ENCODE assay signal across 8 cellular contexts in the genomic region with DNA sequence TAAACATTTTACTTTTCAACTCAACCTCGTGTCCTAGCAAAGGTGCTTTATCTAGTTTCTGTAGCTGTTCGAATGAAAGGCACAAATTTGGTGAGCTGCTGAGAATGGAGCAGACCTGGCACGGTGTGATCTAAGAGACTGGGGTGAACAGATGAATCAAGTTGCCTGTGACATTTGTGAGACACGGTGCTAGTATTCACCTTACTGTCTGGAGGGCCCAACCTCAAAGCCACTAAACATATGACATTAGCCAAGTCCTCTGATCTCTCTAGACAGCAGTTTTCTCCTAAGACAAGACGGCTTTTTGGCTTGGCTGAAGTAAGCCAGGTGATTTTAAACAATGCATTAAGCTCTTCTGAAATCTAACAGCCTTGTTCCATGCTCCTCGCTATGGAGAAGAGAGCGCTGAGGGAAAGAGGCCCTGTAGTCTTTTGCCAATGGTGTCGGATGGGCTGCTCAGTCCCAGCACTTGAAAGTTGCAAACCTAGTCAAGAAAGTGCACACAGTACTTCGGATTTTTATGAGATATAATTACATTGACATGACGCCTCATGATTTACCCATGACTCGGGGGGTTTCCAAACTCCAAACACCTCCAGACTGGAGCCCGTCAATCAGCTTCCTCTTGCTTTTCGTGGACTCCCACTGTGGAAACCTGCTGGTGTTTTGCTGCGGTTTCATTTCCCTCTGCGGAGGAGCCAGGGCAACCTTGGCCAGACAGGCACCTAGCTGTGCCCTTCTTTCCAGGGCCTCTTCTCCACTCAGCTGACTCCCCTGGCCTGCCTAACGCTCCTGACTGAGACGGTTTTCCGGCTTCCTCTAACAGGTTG. TPM values are rescaled to one million over a fixed set of nuclear protein-coding genes. Genes with fewer than 3 reads are reported as not detected.
A peak's percentile ranks its signal among the peaks of the same experiment; 100 is the strongest.
DNase-seq lines count a peak whose midpoint lies in the region; ATAC-seq and TF ChIP-seq lines count a peak whose summit lies in the region.

No MANE protein-coding gene starts in this region.

- TSS peak; percentile 93 for BruUV-seq in OCI-LY7 (replicated peaks; lab: Mats Ljungman, UMichigan)

- H2AFZ ChIP-seq in OCI-LY7 (ENCODE audit: low read length), result peak overlapping the region; percentile 72; the same call in 1 of the 2 replicates

- H3K27ac Mint-ChIP-seq in central memory CD8-positive, alpha-beta T cell (ENCODE audit: low read depth), result peak overlapping the region; percentile 96

- H3K9me3 ChIP-seq in BLaER1 (no peaks in the 10 kb centered on the region), OCI-LY7 (ENCODE audit: low read length) (no peaks in the 10 kb centered on the region), mucosa of rectum (ENCODE audit: control insufficient read depth in 2 of 2, low read length in 2 of 2) (no peaks in the 10 kb centered on the region), transverse colon (no peaks in the 10 kb centered on the region)

- in situ Hi-C loops in transverse colon (cut with MboI; ENCODE audit: low pct_ligation_motif_present in 1 of 4, low pct_unique_long_range_greater_than_20kb in 1 of 4, low sequenced_read_pairs in 3 of 4), result loop anchor here in 1 of 4 donors (25.0 kb wide), 1 partner anchor 281 kb away; the partner anchor contains the start of gene AXDND1

- POLR2A ChIA-PET in OCI-LY7 (lab: Charles Lee), result interaction anchor here (0.6 to 5.4 kb wide), 13 partner anchors 12 to 517 kb away, joined by 3 to 27 read pairs (median 4); partner anchors contain the start of genes AXDND1 and SOAT1

- peak; percentile 38 for DNase-seq in OCI-LY7 (ENCODE audit: low spot score)
- DNase-seq in central memory CD8-positive, alpha-beta T cell (ENCODE audit: low spot score in 2 of 2), result peak; percentile 17 to 37
- DNase-seq in transverse colon, result no peak
- DNase-seq in OCI-M2 (lab: John Stamatoyannopoulos, UW; ENCODE audit: unreplicated experiment), result no peak
- no peak for DNase-seq in NCI-H2107 treated with DMSO at 0.1 percent for 48 hours (lab: John Stamatoyannopoulos, UW; ENCODE audit: unreplicated experiment)

- peaks cover 29% of the 10 kb centered on the region for H3K4me1 ChIP-seq in BLaER1
- peaks cover 33% of the 10 kb centered on the region for H3K4me1 ChIP-seq in OCI-LY7 (ENCODE audit: insufficient read depth, low read length, poor library complexity, severe bottlenecking)
- peaks cover 16 to 23% of the 10 kb centered on the region in 2 donors for H3K4me1 ChIP-seq in mucosa of rectum (ENCODE audit: control insufficient read depth in 2 of 2, insufficient read depth in 2 of 2, low read length in 2 of 2)
- H3K4me1 ChIP-seq in transverse colon, result peaks cover 6 to 30% (median 22%) of the 10 kb centered on the region in 4 donors

- H3K36me3 ChIP-seq in BLaER1 (peaks cover 29% of the 10 kb centered on the region), OCI-LY7 (ENCODE audit: insufficient read depth, low read length) (peaks cover 23% of the 10 kb centered on the region), mucosa of rectum (ENCODE audit: control insufficient read depth in 2 of 2, insufficient read depth in 2 of 2, low read length in 2 of 2) (peaks cover 6 to 12% of the 10 kb centered on the region in 2 donors), transverse colon (no peaks in the 10 kb centered on the region)

- H3K9me2 ChIP-seq in OCI-LY7 (ENCODE audit: insufficient read depth, low read length), result no peaks in the 10 kb centered on the region

- 8 to 30% methylated on average over 5 to 18 of the region's 18 CpGs for WGBS in transverse colon (ENCODE audit: low coverage in 1 of 2), 2 donors

- H3K79me2 ChIP-seq in OCI-LY7 (ENCODE audit: insufficient read depth, low read depth, low read length), result peaks cover 35% of the 10 kb centered on the region

- H3K4me3 Mint-ChIP-seq in central memory CD8-positive, alpha-beta T cell, result peak overlapping the region; percentile 95

- CTCF ChIA-PET in OCI-LY7 (lab: Charles Lee; ENCODE audit: unreplicated experiment), result interaction anchor here (0.7 to 1.4 kb wide), 2 partner anchors 22 to 53 kb away, joined by 3 to 6 read pairs; no protein-coding TSS in a partner anchor

- H3K4me2 ChIP-seq in BLaER1 (peak overlapping the region; percentile 99), OCI-LY7 (ENCODE audit: low read length) (peak overlapping the region; percentile 99)

- no peak for TF ChIP-seq CTCF in OCI-LY7 (conservative IDR thresholded peaks at IDR 0.05; ENCODE audit: low read length)
- no peak for TF ChIP-seq CTCF in transverse colon (IDR thresholded peaks at IDR 0.05)

- H3K27me3 Mint-ChIP-seq in central memory CD8-positive, alpha-beta T cell, result no peaks in the 10 kb centered on the region

- H3K27ac ChIP-seq in BLaER1, result peak overlapping the region; percentile 91
- peak overlapping the region; percentile 91 for H3K27ac ChIP-seq in OCI-LY7 (ENCODE audit: low read depth, low read length, poor library complexity, severe bottlenecking)
- peak overlapping the region; percentile 77 to 91 for H3K27ac ChIP-seq in mucosa of rectum (ENCODE audit: low read depth in 2 of 2, low read length in 2 of 2)
- peak overlapping the region; percentile 92 to 94 (median 94) for H3K27ac ChIP-seq in transverse colon

- peaks cover 11% of the 10 kb centered on the region for H3K36me3 Mint-ChIP-seq in central memory CD8-positive, alpha-beta T cell (ENCODE audit: insufficient read depth)

- ATAC-seq in GM21360 (IDR thresholded peaks at IDR 0.05; ENCODE audit: unreplicated experiment), result peak; percentile 19
- peak; percentile 34 for ATAC-seq in central memory CD8-positive, alpha-beta T cell (replicated peaks; ENCODE audit: extremely low read depth, poor library complexity, severe bottlenecking)

- peaks cover 25% of the 10 kb centered on the region for H3K4me1 Mint-ChIP-seq in central memory CD8-positive, alpha-beta T cell

- intact Hi-C loops in OCI-LY7 (cut with micrococcal nuclease; ENCODE audit: unreplicated experiment), result loop anchor here (1.0 to 5.0 kb wide), 7 partner anchors 42 to 539 kb away; partner anchors contain the start of gene AXDND1
- intact Hi-C loops in transverse colon (cut with DNase I; ENCODE audit: low total_unique reads), result loop anchor here (5.0 kb wide), 1 partner anchor 286 kb away; the partner anchor contains the start of gene AXDND1

- TF ChIP-seq EP300 in transverse colon (IDR thresholded peaks at IDR 0.05; ENCODE audit: low read depth), result no peak

- H3K27me3 ChIP-seq in BLaER1, result no peaks in the 10 kb centered on the region
- H3K27me3 ChIP-seq in mucosa of rectum (ENCODE audit: control insufficient read depth in 2 of 2, insufficient read depth in 2 of 2, low read length in 2 of 2), result no peaks in the 10 kb centered on the region
- H3K27me3 ChIP-seq in transverse colon, result no peaks in the 10 kb centered on the region

- H3K4me3 ChIP-seq in BLaER1 (peak overlapping the region; percentile 89), OCI-LY7 (ENCODE audit: low read depth, low read length, poor library complexity, severe bottlenecking) (peak overlapping the region; percentile 90), mucosa of rectum (ENCODE audit: low read length in 2 of 2) (peak overlapping the region; percentile 77 to 89), transverse colon (peak overlapping the region in 3 of 4 donors; percentile 84 to 94 (median 87))

- H4K20me1 ChIP-seq in BLaER1, result peaks cover 14% of the 10 kb centered on the region
- H4K20me1 ChIP-seq in OCI-LY7 (ENCODE audit: insufficient read depth, low read length), result no peaks in the 10 kb centered on the region

- H3K9ac ChIP-seq in BLaER1 (peak overlapping the region; percentile 93), mucosa of rectum (ENCODE audit: low read depth in 1 of 2, low read length in 2 of 2) (peak overlapping the region; percentile 85 to 90)

- no peaks in the 10 kb centered on the region for H3K9me3 Mint-ChIP-seq in central memory CD8-positive, alpha-beta T cell

- no peak for TF ChIP-seq POLR2A in transverse colon (IDR thresholded peaks at IDR 0.05)

RNA-seq across cellular contexts. Expression of gene TOR3A, which starts 0.8 kb away (rescaled TPM):
- total RNA-seq in OCI-LY7 (2014; rRNA removed; shearing (Covaris generic)), result 32.9 and 49.0 TPM in 2 replicates
- total RNA-seq in OCI-LY7 (2022) (66.7 and 67.4 TPM in 2 replicates), transverse colon (100 to 1,000 TPM in 1 of 4 donors, 10 to 100 TPM in 3; 66.2 to 308 (median 72.7) TPM)

RNA-seq across cellular contexts. Expression of gene FAM20B, which starts 55.4 kb away (rescaled TPM):
- 16.6 and 17.1 TPM in 2 replicates for total RNA-seq in OCI-LY7 (2014; rRNA removed; shearing (Covaris generic))
- total RNA-seq in OCI-LY7 (2022) (36.5 and 37.7 TPM in 2 replicates), transverse colon (10 to 100 TPM; 10.8 to 24.9 (median 17.5) TPM)

Comparison
In these comparisons a context has a peak if more than half of its experiments do, and no peak if none do; other contexts are left out.
1. DNase-seq: peak in OCI-LY7 (single experiment) and central memory CD8-positive, alpha-beta T cell (2 of 2); none in transverse colon (single experiment), OCI-M2 (single experiment) and NCI-H2107 treated with DMSO at 0.1 percent for 48 hours (single experiment).
2. Peak in every context shown above with its lines, with median percentiles within 50 percentile points of each other: H3K27ac ChIP-seq and H3K4me3 ChIP-seq.